In genomic region chr1:209235170-209235569, GRCh38 we compare ENCODE assay signal across 31 cellular contexts.
"Had no signal": no experiment of that assay in that cellular context is flagged by ENCODE, and none has a peak within 500 bp of the region (broad histone marks: within the 10 kb centered on the region; RNA-seq: fewer than 3 reads in every experiment).

No MANE protein-coding gene starts in this region.

- H3K4me3 ChIP-seq: ascending aorta, breast epithelium had no signal

- FAIRE-seq: colon had no signal

- H3K4me1 ChIP-seq: ascending aorta, breast epithelium had no signal

- H3K27me3 ChIP-seq: ascending aorta, brain microvascular endothelial cell had no signal

- H3K36me3 ChIP-seq: ascending aorta, brain microvascular endothelial cell, breast epithelium, WERI-Rb-1 had no signal

- ATAC-seq: activated CD8-positive, alpha-beta T cell treated with anti-CD3 and anti-CD28 coated beads for 36 hours; activated naive CD8-positive, alpha-beta T cell treated with anti-CD3 and anti-CD28 coated beads, Interleukin-2, amount 50 U/mL, for 24 hours; activated T-cell treated with anti-CD3 and anti-CD28 coated beads, Interleukin-2, amount 50 U/mL, for 4 hours; activated T-cell treated with anti-CD3 and anti-CD28 coated beads, Interleukin-2, amount 50 U/mL, for 72 hours; activated T-helper 17 cell treated with anti-CD3 and anti-CD28 coated beads, Interleukin-2, amount 50 U/mL, for 72 hours had no signal

- H3K27ac ChIP-seq: ascending aorta, brain microvascular endothelial cell, breast epithelium, WERI-Rb-1 had no signal

- DNase-seq: activated B cell treated with CpG ODN at 0.5 μM for 24 hours; activated CD4-positive, alpha-beta memory T cell treated with anti-CD3 and anti-CD28 coated beads for 36 hours; activated CD4-positive, alpha-beta T cell treated with anti-CD3 and anti-CD28 coated beads for 4 hours; activated CD4-positive, alpha-beta T cell treated with anti-CD3 and anti-CD28 coated beads, Interleukin-2, amount 10 ng/mL, durations not matched to agents 24 days and 14 days; activated CD4-positive, alpha-beta T cell treated with anti-CD3 and anti-CD28 coated beads, Interleukin-2, amount 50 U/mL, for 1 hour; activated CD4-positive, alpha-beta T cell treated with anti-CD3 and anti-CD28 coated beads, Interleukin-2, amount 50 U/mL, for 4 hours; activated CD4-positive, CD25-positive, alpha-beta regulatory T cell treated with anti-CD3 and anti-CD28 coated beads, Interleukin-2, amount 50 U/mL, for 72 hours; activated CD8-positive, alpha-beta memory T cell treated with anti-CD3 and anti-CD28 coated beads, Interleukin-2, amount 50 U/mL, for 4 hours; activated CD8-positive, alpha-beta T cell treated with anti-CD3 and anti-CD28 coated beads for 36 hours; activated effector memory CD4-positive, alpha-beta T cell treated with anti-CD3 and anti-CD28 coated beads, Interleukin-2, amount 50 U/mL, for 16 hours; activated gamma-delta T cell treated with Interleukin-2 at 50 U/mL for 16 hours; activated naive CD4-positive, alpha-beta T cell; activated naive CD4-positive, alpha-beta T cell treated with anti-CD3 and anti-CD28 coated beads, Interleukin-2, amount 10 ng/mL, durations not matched to agents 7 days and 5 days; activated naive CD8-positive, alpha-beta T cell treated with anti-CD3 and anti-CD28 coated beads, Interleukin-2, amount 10 ng/mL, durations not matched to agents 7 days and 5 days; activated naive CD8-positive, alpha-beta T cell treated with anti-CD3 and anti-CD28 coated beads, Interleukin-2, amount 50 U/mL, for 24 hours; activated T-cell treated with anti-CD3 and anti-CD28 coated beads for 4 hours; activated T-cell treated with anti-CD3 and anti-CD28 coated beads, Interleukin-2, amount 50 U/mL, for 1 hour; activated T-cell treated with anti-CD3 and anti-CD28 coated beads, Interleukin-2, amount 50 U/mL, for 4 hours; activated T-cell treated with anti-CD3 and anti-CD28 coated beads, Interleukin-2, amount 50 U/mL, for 72 hours; amygdala; anterior cingulate cortex; brain microvascular endothelial cell; central memory CD4-positive, alpha-beta T cell; T-helper 1 cell; T-helper 2 cell; T-helper 9 cell; WERI-Rb-1 had no signal
